12 cellular contexts compared by ENCODE assay signal in genomic region chr1:51313268-51313852, GRCh38. TPM values are rescaled to one million over a fixed set of nuclear protein-coding genes. Genes with fewer than 3 reads are reported as not detected.
DNase-seq lines count a peak whose midpoint lies in the region; ATAC-seq and TF ChIP-seq lines count a peak whose summit lies in the region.
"Had no signal": no experiment of that assay in that cellular context is flagged by ENCODE, and none has a peak within 500 bp of the region (broad histone marks: within the 10 kb centered on the region; RNA-seq: fewer than 3 reads in every experiment).

No MANE protein-coding gene starts in this region.

- no peaks in the 10 kb centered on the region for H3K27me3 ChIP-seq in AG04450 (ENCODE audit: control insufficient read depth, insufficient read depth, low read length)
- H3K27me3 ChIP-seq in body of pancreas = no peaks in the 10 kb centered on the region
- no peaks in the 10 kb centered on the region for H3K27me3 ChIP-seq in left lung

- no peaks in the 10 kb centered on the region for H3K9me3 ChIP-seq in AG04450 (ENCODE audit: control insufficient read depth, insufficient read depth, low read length)
- H3K9me3 ChIP-seq in body of pancreas = no peaks in the 10 kb centered on the region
- H3K9me3 ChIP-seq in left lung = no peaks in the 10 kb centered on the region

- no peaks in the 10 kb centered on the region for H3K36me3 Mint-ChIP-seq in T-helper 2 cell treated with Interferon-gamma antibody and Interleukin-4, amounts not matched to agents 5 μg/mL and 100 μg/mL, for 36 hours (ENCODE audit: low read depth)
- H3K36me3 Mint-ChIP-seq in activated T-helper 1 cell treated with anti-CD3 and anti-CD28 coated beads, Interleukin-12 subunit alpha, Interleukin-12 subunit beta, Interleukin-2, Interleukin-4 antibody, amounts not matched to agents 30 ng/mL and 10 ng/mL and 1 ng/mL, durations not matched to agents 14 hours and 24 hours and 36 hours (ENCODE audit: low read depth) = no peaks in the 10 kb centered on the region
- H3K36me3 Mint-ChIP-seq: natural killer cell treated with Interleukin-12 subunit alpha and Interleukin-12 subunit beta and Interleukin-15 and Interleukin-18, amount 100 ng/mL, for 72 hours had no signal

- H3K4me1 ChIP-seq in body of pancreas (peaks cover 29% of the 10 kb centered on the region), left lung (peaks cover 14 to 22% of the 10 kb centered on the region in 2 donors)

- H3K27me3 Mint-ChIP-seq in T-helper 2 cell treated with Interferon-gamma antibody and Interleukin-4, amounts not matched to agents 5 μg/mL and 100 μg/mL, for 36 hours (ENCODE audit: low read depth) = no peaks in the 10 kb centered on the region
- peaks cover 2% of the 10 kb centered on the region for H3K27me3 Mint-ChIP-seq in activated T-helper 1 cell treated with anti-CD3 and anti-CD28 coated beads, Interleukin-12 subunit alpha, Interleukin-12 subunit beta, Interleukin-2, Interleukin-4 antibody, amounts not matched to agents 30 ng/mL and 10 ng/mL and 1 ng/mL, durations not matched to agents 14 hours and 24 hours and 36 hours (ENCODE audit: insufficient read depth)
- H3K27me3 Mint-ChIP-seq: natural killer cell treated with Interleukin-12 subunit alpha and Interleukin-12 subunit beta and Interleukin-15 and Interleukin-18, amount 100 ng/mL, for 72 hours had no signal

- no peaks in the 10 kb centered on the region for H3K36me3 ChIP-seq in body of pancreas (replicated peaks in 1 of 2; ENCODE audit: insufficient read depth in 1 of 2, low read depth in 2 of 2)
- H3K36me3 ChIP-seq in left lung = no peaks in the 10 kb centered on the region

- 89 to 93% methylated on average over 5 of the region's 5 CpGs for WGBS in body of pancreas, 2 donors

- H3K4me3 Mint-ChIP-seq in T-helper 2 cell treated with Interferon-gamma antibody and Interleukin-4, amounts not matched to agents 5 μg/mL and 100 μg/mL, for 36 hours = no peak overlapping the region
- H3K4me3 Mint-ChIP-seq in activated T-helper 1 cell treated with anti-CD3 and anti-CD28 coated beads, Interleukin-12 subunit alpha, Interleukin-12 subunit beta, Interleukin-2, Interleukin-4 antibody, amounts not matched to agents 30 ng/mL and 10 ng/mL and 1 ng/mL, durations not matched to agents 14 hours and 24 hours and 36 hours = no peak overlapping the region
- H3K4me3 Mint-ChIP-seq: natural killer cell treated with Interleukin-12 subunit alpha and Interleukin-12 subunit beta and Interleukin-15 and Interleukin-18, amount 100 ng/mL, for 72 hours had no signal

- DNase-seq in AG04450 (ENCODE audit: low read depth, low spot score) (no peak), HT1080 (ENCODE audit: low read depth) (peak; percentile 59), body of pancreas (no peak), left lung (no peak), germinal center (ENCODE audit: low spot score) (no peak)
- DNase-seq in T-helper 2 cell treated with Interferon-gamma antibody and Interleukin-4, amounts not matched to agents 5 μg/mL and 100 μg/mL, for 36 hours (ENCODE audit: low spot score) = no peak
- DNase-seq in stimulated activated CD4-positive, alpha-beta T cell treated with anti-CD3 and anti-CD28 coated beads, Interleukin-12 subunit alpha, Interleukin-12 subunit beta, amount 100 ng/mL, for 4 hours = no peak
- no peak for DNase-seq in activated T-helper 1 cell treated with anti-CD3 and anti-CD28 coated beads, Interleukin-12 subunit alpha, Interleukin-12 subunit beta, Interleukin-2, Interleukin-4 antibody, amounts not matched to agents 30 ng/mL and 10 ng/mL and 1 ng/mL, durations not matched to agents 14 hours and 24 hours and 36 hours (ENCODE audit: low spot score)
- DNase-seq: activated CD8-positive, alpha-beta memory T cell treated with anti-CD3 and anti-CD28 coated beads, Interleukin-2, amount 50 U/mL, for 48 hours; effector CD4-positive, alpha-beta T cell; SHP77 treated with DMSO at 0.1 percent for 48 hours had no signal

- no peaks in the 10 kb centered on the region for H3K9me3 Mint-ChIP-seq in T-helper 2 cell treated with Interferon-gamma antibody and Interleukin-4, amounts not matched to agents 5 μg/mL and 100 μg/mL, for 36 hours
- H3K9me3 Mint-ChIP-seq in activated T-helper 1 cell treated with anti-CD3 and anti-CD28 coated beads, Interleukin-12 subunit alpha, Interleukin-12 subunit beta, Interleukin-2, Interleukin-4 antibody, amounts not matched to agents 30 ng/mL and 10 ng/mL and 1 ng/mL, durations not matched to agents 14 hours and 24 hours and 36 hours = no peaks in the 10 kb centered on the region
- H3K9me3 Mint-ChIP-seq: natural killer cell treated with Interleukin-12 subunit alpha and Interleukin-12 subunit beta and Interleukin-15 and Interleukin-18, amount 100 ng/mL, for 72 hours had no signal

- POLR2A ChIA-PET in AG04450 (lab: Yijun Ruan, JAX) = no interaction called here

- H3K27ac Mint-ChIP-seq in T-helper 2 cell treated with Interferon-gamma antibody and Interleukin-4, amounts not matched to agents 5 μg/mL and 100 μg/mL, for 36 hours = no peak overlapping the region
- H3K27ac Mint-ChIP-seq in activated T-helper 1 cell treated with anti-CD3 and anti-CD28 coated beads, Interleukin-12 subunit alpha, Interleukin-12 subunit beta, Interleukin-2, Interleukin-4 antibody, amounts not matched to agents 30 ng/mL and 10 ng/mL and 1 ng/mL, durations not matched to agents 14 hours and 24 hours and 36 hours = no peak overlapping the region
- H3K27ac Mint-ChIP-seq: natural killer cell treated with Interleukin-12 subunit alpha and Interleukin-12 subunit beta and Interleukin-15 and Interleukin-18, amount 100 ng/mL, for 72 hours had no signal

- H3K4me1 Mint-ChIP-seq in T-helper 2 cell treated with Interferon-gamma antibody and Interleukin-4, amounts not matched to agents 5 μg/mL and 100 μg/mL, for 36 hours (ENCODE audit: low read depth) = peaks cover 16% of the 10 kb centered on the region
- H3K4me1 Mint-ChIP-seq in activated T-helper 1 cell treated with anti-CD3 and anti-CD28 coated beads, Interleukin-12 subunit alpha, Interleukin-12 subunit beta, Interleukin-2, Interleukin-4 antibody, amounts not matched to agents 30 ng/mL and 10 ng/mL and 1 ng/mL, durations not matched to agents 14 hours and 24 hours and 36 hours (ENCODE audit: low read depth) = peaks cover 13% of the 10 kb centered on the region

- TF ChIP-seq CTCF in AG04450 (IDR thresholded peaks at IDR 0.05; ENCODE audit: low read depth, low read length) = peak; percentile 16; the same call in 1 of the 2 replicates
- peak in 4 of 7 experiments; percentile 13 to 36 (median 30) for TF ChIP-seq CTCF in body of pancreas (IDR thresholded peaks at IDR 0.05)
- TF ChIP-seq CTCF in left lung (IDR thresholded peaks at IDR 0.05) = peak in 1 of 2 donors; percentile 6

- CTCF ChIA-PET in AG04450 (lab: Charles Lee) = interaction anchor here (1.0 to 2.1 kb wide), 2 partner anchors 17 to 221 kb away, joined by 3 to 16 read pairs; no protein-coding TSS in a partner anchor

- H3K4me3 ChIP-seq in AG04450 (ENCODE audit: low read depth, low read length) = no peak overlapping the region
- H3K4me3 ChIP-seq in body of pancreas = no peak overlapping the region
- no peak overlapping the region for H3K4me3 ChIP-seq in left lung

- ATAC-seq in body of pancreas (no peak), left lung (peak; percentile 9)

- TF ChIP-seq POLR2A in body of pancreas (IDR thresholded peaks at IDR 0.05) = no peak

- H3K27ac ChIP-seq in AG04450 (ENCODE audit: low read depth, low read length) (no peak overlapping the region), body of pancreas (peak overlapping the region; percentile 78 to 86 (median 80)), left lung (peak overlapping the region; percentile 48 to 65)

- intact Hi-C loops in body of pancreas (cut with DNase I) (no loop called here), left lung (cut with DNase I) (no loop called here)
- intact Hi-C loops in activated T-helper 1 cell treated with anti-CD3 and anti-CD28 coated beads, Interleukin-12 subunit alpha, Interleukin-12 subunit beta, Interleukin-2, Interleukin-4 antibody, amounts not matched to agents 30 ng/mL and 10 ng/mL and 1 ng/mL, durations not matched to agents 14 hours and 24 hours and 36 hours (cut with micrococcal nuclease) = no loop called here

RNA-seq across cellular contexts. Expression of gene TTC39A, which starts 17.0 kb away (rescaled TPM):
- polyA plus RNA-seq in AG04450 (2011; rRNA removed) = 0.21 and 0.46 TPM in 2 replicates
- 0.37 and 1.7 TPM in 2 replicates for polyA minus RNA-seq in AG04450 (2011; rRNA and poly(A)+ RNA removed)
- total RNA-seq in HT1080 (2014; rRNA removed; shearing (Covaris generic)) = not detected in 2 replicates
- polyA plus RNA-seq in HT1080 (2015; cell fraction: cytosol; rRNA removed) = 0.20 and 0.21 TPM in 2 replicates
- 0.05 and 0.16 TPM in 2 replicates for polyA plus RNA-seq in HT1080 (2015; cell fraction: nucleus; rRNA removed)
- total RNA-seq in body of pancreas = 10 to 100 TPM in 1 of 2 donors, 1 to 10 TPM in 1; 7.9 to 21.3 TPM
- 10 to 100 TPM; 40.8 to 44.6 TPM for total RNA-seq in left lung
- 0.12 TPM in 1 of 2 replicates, not detected in the other for total RNA-seq in activated T-helper 1 cell treated with anti-CD3 and anti-CD28 coated beads, Interleukin-12 subunit alpha, Interleukin-12 subunit beta, Interleukin-2, Interleukin-4 antibody, amounts not matched to agents 30 ng/mL and 10 ng/mL and 1 ng/mL, durations not matched to agents 14 hours and 24 hours and 36 hours
